In genomic region chr2:150977296-150977695, GRCh38 we compare ENCODE assay signal across 19 cellular contexts.
DNase-seq lines count a peak whose midpoint lies in the region; ATAC-seq and TF ChIP-seq lines count a peak whose summit lies in the region.
"Had no signal": no experiment of that assay in that cellular context is flagged by ENCODE, and none has a peak within 500 bp of the region (broad histone marks: within the 10 kb centered on the region; RNA-seq: fewer than 3 reads in every experiment).

No MANE protein-coding gene starts in this region.

- H3K36me3 Mint-ChIP-seq in endodermal cell (ENCODE audit: low read depth): no peaks in the 10 kb centered on the region
- H3K36me3 Mint-ChIP-seq in mesothelial cell of epicardium: no peaks in the 10 kb centered on the region

- TF ChIP-seq CTCF in endodermal cell (conservative IDR thresholded peaks at IDR 0.05) (no peak), mesothelial cell of epicardium (IDR thresholded peaks at IDR 0.05; ENCODE audit: unreplicated experiment) (no peak), upper lobe of right lung (IDR thresholded peaks at IDR 0.05) (no peak)

- H3K4me3 ChIP-seq in endodermal cell (ENCODE audit: low read length) (no peak overlapping the region), upper lobe of right lung (no peak overlapping the region)

- H3K9me3 Mint-ChIP-seq in endodermal cell (no peaks in the 10 kb centered on the region), mesothelial cell of epicardium (peaks cover 13% of the 10 kb centered on the region)
- H3K9me3 Mint-ChIP-seq: HFFc6 had no signal

- H3K27ac Mint-ChIP-seq in endodermal cell (no peak overlapping the region), mesothelial cell of epicardium (peak overlapping the region; percentile 85)
- H3K27ac Mint-ChIP-seq: HFFc6 had no signal

- H3K4me1 Mint-ChIP-seq in endodermal cell (peaks cover 4% of the 10 kb centered on the region), mesothelial cell of epicardium (peaks cover 58% of the 10 kb centered on the region)

- H3K27me3 ChIP-seq in endodermal cell (ENCODE audit: control insufficient read depth, insufficient read depth, low read length, poor library complexity, severe bottlenecking) (no peaks in the 10 kb centered on the region), upper lobe of right lung (no peaks in the 10 kb centered on the region)
- H3K27me3 ChIP-seq: BE2C had no signal

- 95 to 100% methylated on average over 1 to 4 of the region's 4 CpGs for WGBS in endodermal cell (ENCODE audit: insufficient coverage in 1 of 2, insufficient read length in 1 of 2), 2 experiments

- DNase-seq in endodermal cell: peak; percentile 48
- DNase-seq in islet precursor cell: peak; percentile 78
- no peak for DNase-seq in mesothelial cell of epicardium (ENCODE audit: low spot score in 2 of 2, unreplicated experiment in 2 of 2)
- peak; percentile 68 for DNase-seq in upper lobe of right lung
- DNase-seq in HK-2 (ENCODE audit: unreplicated experiment): no peak
- DNase-seq: BE2C; EL; HFFc6; KBM-7; NCI-H1092 treated with DMSO at 0.1 percent for 48 hours; NCI-H1436 treated with DMSO at 0.1 percent for 48 hours; NCI-H1930; NK-92 treated with Interleukin-12 subunit alpha and Interleukin-12 subunit beta, amount 100 ng/mL, for 24 hours; SHP77 treated with DMSO at 0.1 percent for 48 hours had no signal

- H3K4me1 ChIP-seq in endodermal cell (ENCODE audit: control insufficient read depth, insufficient read depth, low read length) (peaks cover 9% of the 10 kb centered on the region), upper lobe of right lung (no peaks in the 10 kb centered on the region)

- H3K36me3 ChIP-seq in endodermal cell (ENCODE audit: control insufficient read depth, insufficient read depth, low read length): no peaks in the 10 kb centered on the region
- H3K36me3 ChIP-seq in upper lobe of right lung: no peaks in the 10 kb centered on the region
- H3K36me3 ChIP-seq: BE2C had no signal

- H3K27ac ChIP-seq in endodermal cell (ENCODE audit: low read depth, low read length) (no peak overlapping the region), upper lobe of right lung (peak overlapping the region; percentile 33)
- H3K27ac ChIP-seq: HL-60, RWPE1 had no signal

- peak; percentile 95 for ATAC-seq in upper lobe of right lung
- no peak for ATAC-seq in GM21423 (IDR thresholded peaks at IDR 0.05; ENCODE audit: unreplicated experiment)
- ATAC-seq in HG02970 (IDR thresholded peaks at IDR 0.05; ENCODE audit: low FRiP score, unreplicated experiment): no peak
- ATAC-seq: HepG2 had no signal

- intact Hi-C loops in upper lobe of right lung (cut with DNase I): no loop called here

- H3K9me3 ChIP-seq in endodermal cell (ENCODE audit: control insufficient read depth, low read length) (no peaks in the 10 kb centered on the region), upper lobe of right lung (no peaks in the 10 kb centered on the region)
- H3K9me3 ChIP-seq: BE2C had no signal

- H3K9ac ChIP-seq in endodermal cell (ENCODE audit: extremely low read depth, low read length, poor library complexity, severe bottlenecking): no peak overlapping the region

- no peak overlapping the region for H3K4me3 Mint-ChIP-seq in endodermal cell
- H3K4me3 Mint-ChIP-seq in mesothelial cell of epicardium: no peak overlapping the region
- H3K4me3 Mint-ChIP-seq: HFFc6 had no signal

- H3K27me3 Mint-ChIP-seq in endodermal cell (ENCODE audit: insufficient read depth) (no peaks in the 10 kb centered on the region), mesothelial cell of epicardium (ENCODE audit: low read depth) (no peaks in the 10 kb centered on the region)

Comparison
In these comparisons a context has a peak if more than half of its experiments do, and no peak if none do; other contexts are left out.
1. DNase-seq: peak in endodermal cell (single experiment), islet precursor cell (single experiment) and upper lobe of right lung (single experiment); none in mesothelial cell of epicardium (0 of 2) and HK-2 (single experiment).